ENCODE assay signal across 1 cellular context in genomic region chr20:44494266-44494665, GRCh38.
A peak's percentile ranks its signal among the peaks of the same experiment; 100 is the strongest.
TF ChIP-seq lines count a peak whose summit lies in the region.

No MANE protein-coding gene starts in this region.

TF ChIP-seq in HepG2, 621 proteins besides CTCF, POLR2A, EP300 and RAD21:
- no peak for TF ChIP-seq TARDBP (CRISPR knock-in tag; IDR thresholded peaks at IDR 0.05)
- 0 out of 2 replicates have a peak, but pooled peaks have one; percentile 72 for TF ChIP-seq POLR2AphosphoS2 (IDR thresholded peaks at IDR 0.05; ENCODE audit: low read depth, low read length)
- peak; percentile 29; the same call in 1 of the 2 replicates for TF ChIP-seq PAF1 (CRISPR knock-in tag; IDR thresholded peaks at IDR 0.05)
